28 cellular contexts compared by ENCODE assay signal in the genomic region with DNA sequence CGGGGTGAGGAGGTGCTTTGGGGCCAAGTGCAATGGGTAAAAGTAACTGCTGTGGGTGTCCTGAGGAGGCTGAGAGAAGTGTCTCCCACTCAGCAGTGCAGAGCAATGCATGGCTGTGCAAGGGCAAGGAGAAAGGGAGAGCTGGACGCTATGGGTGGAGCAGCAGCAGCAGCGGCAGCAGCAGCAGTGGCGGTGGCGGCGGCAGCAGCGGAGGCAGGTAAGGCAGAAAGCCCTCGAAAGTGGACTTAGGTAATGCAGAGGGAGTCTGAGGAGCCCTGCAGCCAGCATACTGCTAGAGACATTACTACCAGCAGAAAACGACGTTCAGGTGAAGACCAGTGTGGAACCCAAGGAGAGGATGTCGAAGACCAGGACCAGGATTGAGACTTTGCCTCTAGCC.
"Had no signal": no experiment of that assay in that cellular context is flagged by ENCODE, and none has a peak within 500 bp of the region (broad histone marks: within the 10 kb centered on the region; RNA-seq: fewer than 3 reads in every experiment).

No MANE protein-coding gene starts in this region.

- H3K27me3 ChIP-seq: neural progenitor cell, ovary, right lobe of liver, sigmoid colon, suprapubic skin, testis, tibial artery, transverse colon, vagina had no signal

- H3K4me3 ChIP-seq: neural progenitor cell, ovary, psoas muscle, right lobe of liver, sigmoid colon, suprapubic skin, testis, tibial artery, transverse colon, vagina had no signal

- H3K9me3 Mint-ChIP-seq: naive thymus-derived CD4-positive, alpha-beta T cell; natural killer cell treated with Interleukin-12 subunit alpha and Interleukin-12 subunit beta and Interleukin-15 and Interleukin-18, amount 100 ng/mL, for 72 hours; nephron progenitor cell; stimulated activated memory B cell treated with anti-CD40 and anti-IgM and Interleukin-4, amounts not matched to agents 10 μg/mL and 1 μg/mL and 100 μg/mL, for 72 hours; stimulated activated naive CD8-positive, alpha-beta T cell treated with anti-CD3 and anti-CD28 coated beads, Interleukin-15, amount 100 ng/mL, for 72 hours; type B pancreatic cell had no signal

- H3K27me3 Mint-ChIP-seq: naive thymus-derived CD4-positive, alpha-beta T cell; progenitor cell of endocrine pancreas; stimulated activated memory B cell treated with anti-CD40 and anti-IgM and Interleukin-4, amounts not matched to agents 10 μg/mL and 1 μg/mL and 100 μg/mL, for 72 hours; stimulated activated naive CD8-positive, alpha-beta T cell treated with anti-CD3 and anti-CD28 coated beads, Interleukin-15, amount 100 ng/mL, for 72 hours; type B pancreatic cell had no signal

- H3K4me3 Mint-ChIP-seq: naive thymus-derived CD4-positive, alpha-beta T cell; natural killer cell treated with Interleukin-12 subunit alpha and Interleukin-12 subunit beta and Interleukin-15 and Interleukin-18, amount 100 ng/mL, for 72 hours; nephron progenitor cell; neural progenitor cell; stimulated activated memory B cell treated with anti-CD40 and anti-IgM and Interleukin-4, amounts not matched to agents 10 μg/mL and 1 μg/mL and 100 μg/mL, for 72 hours; stimulated activated naive CD8-positive, alpha-beta T cell treated with anti-CD3 and anti-CD28 coated beads, Interleukin-15, amount 100 ng/mL, for 72 hours; type B pancreatic cell had no signal

- H3K4me1 Mint-ChIP-seq: stimulated activated memory B cell treated with anti-CD40 and anti-IgM and Interleukin-4, amounts not matched to agents 10 μg/mL and 1 μg/mL and 100 μg/mL, for 72 hours had no signal

- DNase-seq: naive thymus-derived CD4-positive, alpha-beta T cell; nephron progenitor cell; occipital lobe; ovary; psoas muscle; right cardiac atrium; right lobe of liver; sigmoid colon; small intestine; stimulated activated CD4-positive, alpha-beta T cell treated with anti-CD3 and anti-CD28 coated beads, Interleukin-15, amount 100 ng/mL, for 24 hours; stimulated activated CD4-positive, alpha-beta T cell treated with anti-CD3 and anti-CD28 coated beads, Interleukin-2, amount 100 ng/mL, for 24 hours; stimulated activated CD4-positive, alpha-beta T cell treated with anti-CD3 and anti-CD28 coated beads, Interleukin-2, amount 100 ng/mL, for 48 hours; stimulated activated CD4-positive, alpha-beta T cell treated with anti-CD3 and anti-CD28 coated beads, Interleukin-4, amount 100 ng/mL, for 24 hours; stimulated activated naive CD4-positive, alpha-beta T cell; stimulated activated naive CD8-positive, alpha-beta T cell treated with anti-CD3 and anti-CD28 coated beads, Interleukin-15, amount 100 ng/mL, for 72 hours; stimulated activated naive CD8-positive, alpha-beta T cell treated with anti-CD3 and anti-CD28 coated beads, Interleukin-15, Interleukin-2, amounts not matched to agents 100 U/mL and 50 U/mL, for 24 hours; substantia nigra; testis; tibial artery; transverse colon had no signal

- H3K9me3 ChIP-seq: ovary, psoas muscle, right lobe of liver, sigmoid colon, suprapubic skin, testis, tibial artery, transverse colon, vagina had no signal

- H3K27ac ChIP-seq: neural progenitor cell, ovary, parathyroid adenoma, psoas muscle, right lobe of liver, sigmoid colon, suprapubic skin, testis, tibial artery, transverse colon, vagina had no signal

- H3K36me3 ChIP-seq: neural progenitor cell, ovary, transverse colon had no signal

- H3K27ac Mint-ChIP-seq: natural killer cell treated with Interleukin-12 subunit alpha and Interleukin-12 subunit beta and Interleukin-15 and Interleukin-18, amount 100 ng/mL, for 72 hours; nephron progenitor cell; neural progenitor cell; progenitor cell of endocrine pancreas; stimulated activated memory B cell treated with anti-CD40 and anti-IgM and Interleukin-4, amounts not matched to agents 10 μg/mL and 1 μg/mL and 100 μg/mL, for 72 hours; stimulated activated naive CD8-positive, alpha-beta T cell treated with anti-CD3 and anti-CD28 coated beads, Interleukin-15, amount 100 ng/mL, for 72 hours; type B pancreatic cell had no signal

- H3K4me1 ChIP-seq: right lobe of liver, sigmoid colon, suprapubic skin, testis, transverse colon had no signal

- ATAC-seq: naive thymus-derived CD4-positive, alpha-beta T cell; psoas muscle; right cardiac atrium; stimulated activated memory B cell treated with anti-CD40 and anti-IgM and Interleukin-4, amounts not matched to agents 10 μg/mL and 1 μg/mL and 100 μg/mL, for 72 hours; stimulated activated naive CD8-positive, alpha-beta T cell treated with anti-CD3 and anti-CD28 coated beads, Interleukin-15, amount 100 ng/mL, for 72 hours; stimulated activated naive CD8-positive, alpha-beta T cell treated with anti-CD3 and anti-CD28 coated beads, Interleukin-15, Interleukin-2, amounts not matched to agents 100 U/mL and 50 U/mL, for 24 hours had no signal
